33 cellular contexts compared by ENCODE assay signal in genomic region chr21:22145555-22145954, GRCh38.
"Had no signal": no experiment of that assay in that cellular context is flagged by ENCODE, and none has a peak within 500 bp of the region (broad histone marks: within the 10 kb centered on the region; RNA-seq: fewer than 3 reads in every experiment).

No MANE protein-coding gene starts in this region.

- H3K4me1 ChIP-seq: adrenal gland, body of pancreas, esophagus muscularis mucosa, foreskin keratinocyte, gastrocnemius medialis, heart left ventricle had no signal

- H3K4me3 Mint-ChIP-seq: activated B cell treated with CpG ODN at 0.5 μM for 24 hours; activated naive CD4-positive, alpha-beta T cell treated with anti-CD3 and anti-CD28 coated beads, Interleukin-2, amount 10 ng/mL, durations not matched to agents 7 days and 5 days; activated naive CD8-positive, alpha-beta T cell treated with anti-CD3 and anti-CD28 coated beads, Interleukin-2, amount 50 U/mL, for 24 hours; activated T-cell treated with anti-CD3 and anti-CD28 coated beads, Interleukin-2, amount 50 U/mL, for 24 hours; activated T-cell treated with anti-CD3 and anti-CD28 coated beads, Interleukin-2, amount 50 U/mL, for 72 hours; effector memory CD8-positive, alpha-beta T cell; T-helper 17 cell; T-helper 2 cell treated with Interferon-gamma antibody and Interleukin-4, amounts not matched to agents 5 μg/mL and 100 μg/mL, for 36 hours had no signal

- H3K36me3 ChIP-seq: adrenal gland, esophagus muscularis mucosa, gastrocnemius medialis, heart left ventricle, WERI-Rb-1 had no signal

- ATAC-seq: activated CD4-positive, CD25-positive, alpha-beta regulatory T cell treated with anti-CD3 and anti-CD28 coated beads, Interleukin-2, amount 50 U/mL, for 24 hours; activated naive CD4-positive, alpha-beta T cell treated with anti-CD3 and anti-CD28 coated beads, Interleukin-2, amount 50 U/mL, for 72 hours; activated naive CD8-positive, alpha-beta T cell treated with anti-CD3 and anti-CD28 coated beads, Interleukin-2, amount 50 U/mL, for 24 hours; activated T-cell treated with anti-CD3 and anti-CD28 coated beads, Interleukin-2, amount 50 U/mL, for 72 hours; body of pancreas; effector memory CD8-positive, alpha-beta T cell; foreskin keratinocyte; gastrocnemius medialis; heart left ventricle; T-helper 17 cell had no signal

- DNase-seq: activated B cell treated with CpG ODN at 0.5 μM for 24 hours; activated CD4-positive, alpha-beta T cell treated with anti-CD3 and anti-CD28 coated beads for 48 hours; activated CD4-positive, alpha-beta T cell treated with anti-CD3 and anti-CD28 coated beads, Interleukin-2, amount 50 U/mL, for 1 hour; activated CD4-positive, alpha-beta T cell treated with anti-CD3 and anti-CD28 coated beads, Interleukin-2, amount 50 U/mL, for 48 hours; activated CD8-positive, alpha-beta memory T cell treated with anti-CD3 and anti-CD28 coated beads, Interleukin-2, amount 50 U/mL, for 48 hours; activated gamma-delta T cell; activated naive CD4-positive, alpha-beta T cell; activated naive CD4-positive, alpha-beta T cell treated with anti-CD3 and anti-CD28 coated beads, Interleukin-2, amount 10 ng/mL, durations not matched to agents 7 days and 5 days; activated naive CD8-positive, alpha-beta T cell treated with anti-CD3 and anti-CD28 coated beads, Interleukin-2, amount 50 U/mL, for 24 hours; activated T-cell treated with anti-CD3 and anti-CD28 coated beads for 4 hours; activated T-cell treated with anti-CD3 and anti-CD28 coated beads, Interleukin-2, amount 50 U/mL, for 24 hours; activated T-cell treated with anti-CD3 and anti-CD28 coated beads, Interleukin-2, amount 50 U/mL, for 72 hours; adrenal gland; amygdala; aorta; body of pancreas; caudate nucleus; cortex of kidney; dermis blood vessel endothelial cell; effector CD4-positive, alpha-beta T cell; effector memory CD8-positive, alpha-beta T cell; erythroblast; foreskin keratinocyte; gastrocnemius medialis; glutamatergic neuron; heart left ventricle; T-helper 17 cell; T1000; WERI-Rb-1 had no signal

- H3K27me3 Mint-ChIP-seq: activated B cell treated with CpG ODN at 0.5 μM for 24 hours; activated naive CD4-positive, alpha-beta T cell treated with anti-CD3 and anti-CD28 coated beads, Interleukin-2, amount 10 ng/mL, durations not matched to agents 7 days and 5 days; activated naive CD8-positive, alpha-beta T cell treated with anti-CD3 and anti-CD28 coated beads, Interleukin-2, amount 50 U/mL, for 24 hours; activated T-cell treated with anti-CD3 and anti-CD28 coated beads, Interleukin-2, amount 50 U/mL, for 24 hours; effector memory CD8-positive, alpha-beta T cell; T-helper 17 cell had no signal

- H3K36me3 Mint-ChIP-seq: activated naive CD4-positive, alpha-beta T cell treated with anti-CD3 and anti-CD28 coated beads, Interleukin-2, amount 10 ng/mL, durations not matched to agents 7 days and 5 days had no signal

- H3K27ac Mint-ChIP-seq: activated B cell treated with CpG ODN at 0.5 μM for 24 hours; activated naive CD4-positive, alpha-beta T cell treated with anti-CD3 and anti-CD28 coated beads, Interleukin-2, amount 10 ng/mL, durations not matched to agents 7 days and 5 days; activated naive CD4-positive, alpha-beta T cell treated with anti-CD3 and anti-CD28 coated beads, Interleukin-2, amount 50 U/mL, for 72 hours; activated naive CD8-positive, alpha-beta T cell treated with anti-CD3 and anti-CD28 coated beads, Interleukin-2, amount 50 U/mL, for 24 hours; activated T-cell treated with anti-CD3 and anti-CD28 coated beads, Interleukin-2, amount 50 U/mL, for 24 hours; activated T-cell treated with anti-CD3 and anti-CD28 coated beads, Interleukin-2, amount 50 U/mL, for 72 hours; effector memory CD8-positive, alpha-beta T cell; T-helper 17 cell; T-helper 2 cell treated with Interferon-gamma antibody and Interleukin-4, amounts not matched to agents 5 μg/mL and 100 μg/mL, for 36 hours had no signal

- H3K4me1 Mint-ChIP-seq: activated B cell treated with CpG ODN at 0.5 μM for 24 hours; activated naive CD4-positive, alpha-beta T cell treated with anti-CD3 and anti-CD28 coated beads, Interleukin-2, amount 10 ng/mL, durations not matched to agents 7 days and 5 days; activated naive CD8-positive, alpha-beta T cell treated with anti-CD3 and anti-CD28 coated beads, Interleukin-2, amount 50 U/mL, for 24 hours; T-helper 17 cell had no signal

- H3K27ac ChIP-seq: adrenal gland, body of pancreas, esophagus muscularis mucosa, foreskin keratinocyte, gastrocnemius medialis, heart left ventricle, WERI-Rb-1 had no signal

- H3K4me3 ChIP-seq: adrenal gland, body of pancreas, esophagus muscularis mucosa, gastrocnemius medialis, heart left ventricle had no signal

- H3K27me3 ChIP-seq: adrenal gland, body of pancreas, esophagus muscularis mucosa, foreskin keratinocyte, gastrocnemius medialis, heart left ventricle had no signal

- H3K9me3 ChIP-seq: adrenal gland had no signal
